8 cellular contexts compared by ENCODE assay signal in the genomic region with DNA sequence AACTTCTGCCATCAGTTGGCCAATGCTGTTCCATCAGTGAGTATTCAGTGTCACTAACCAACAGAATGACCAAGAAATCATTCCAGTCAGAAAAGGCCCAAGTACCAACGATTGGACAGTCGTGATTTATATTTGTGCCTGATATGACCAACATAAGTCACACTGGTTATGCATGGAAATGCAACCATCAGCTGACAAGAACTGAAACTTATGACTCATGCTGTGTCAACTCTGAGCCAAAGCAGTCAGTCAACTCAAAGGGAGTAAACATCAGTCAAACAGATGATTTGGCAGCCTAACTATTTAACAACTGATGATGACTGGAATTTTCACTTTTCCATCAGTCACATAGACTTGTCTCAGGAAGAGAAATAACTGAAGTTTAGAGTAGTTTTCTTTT.
DNase-seq lines count a peak whose midpoint lies in the region; ATAC-seq and TF ChIP-seq lines count a peak whose summit lies in the region.

No MANE protein-coding gene starts in this region.

- no peak for TF ChIP-seq POLR2A in esophagus squamous epithelium (IDR thresholded peaks at IDR 0.05)

- H3K27me3 ChIP-seq in esophagus squamous epithelium: peaks cover 0 to 32% (median 0%) of the 10 kb centered on the region in 4 donors

- ATAC-seq in GM18519 (IDR thresholded peaks at IDR 0.05; ENCODE audit: low FRiP score, unreplicated experiment) (peak; percentile 93), GM21723 (IDR thresholded peaks at IDR 0.05; ENCODE audit: unreplicated experiment) (peak; percentile 99)

- DNase-seq in LoVo (ENCODE audit: low spot score) (peak; percentile 72), fibroblast of mammary gland (ENCODE audit: low read depth) (peak; percentile 28), AG08395 (ENCODE audit: low spot score) (no peak), NCI-H1436 treated with DMSO at 0.1 percent for 48 hours (lab: John Stamatoyannopoulos, UW) (no peak), esophagus squamous epithelium (lab: John Stamatoyannopoulos, UW) (no peak), NCI-H1105 treated with DMSO at 0.1 percent for 48 hours (lab: John Stamatoyannopoulos, UW) (no peak)

- no peak overlapping the region for H3K27ac ChIP-seq in esophagus squamous epithelium

- TF ChIP-seq CTCF in fibroblast of mammary gland (conservative IDR thresholded peaks at IDR 0.05; ENCODE audit: control insufficient read depth, insufficient read depth, low read depth, low read length): no peak
- TF ChIP-seq CTCF in esophagus squamous epithelium (IDR thresholded peaks at IDR 0.05): no peak

- intact Hi-C loops in esophagus squamous epithelium (cut with DNase I): no loop called here

- no peaks in the 10 kb centered on the region for H3K36me3 ChIP-seq in esophagus squamous epithelium

- WGBS in esophagus squamous epithelium, 2 donors: 16 to 38% methylated on average over 2 of the region's 2 CpGs

- no peak overlapping the region for H3K4me3 ChIP-seq in fibroblast of mammary gland (ENCODE audit: control insufficient read depth, low read depth, low read length)
- no peak overlapping the region for H3K4me3 ChIP-seq in esophagus squamous epithelium

- H3K9me3 ChIP-seq in esophagus squamous epithelium: no peaks in the 10 kb centered on the region

- H3K4me1 ChIP-seq in esophagus squamous epithelium: no peaks in the 10 kb centered on the region

Comparison
In these comparisons a context has a peak if more than half of its experiments do, and no peak if none do; other contexts are left out.
1. DNase-seq: peak in LoVo (single experiment) and fibroblast of mammary gland (single experiment); none in AG08395 (single experiment), NCI-H1436 treated with DMSO at 0.1 percent for 48 hours (single experiment), esophagus squamous epithelium (single experiment) and NCI-H1105 treated with DMSO at 0.1 percent for 48 hours (single experiment).